Comparison of ENCODE assay signal across 12 cellular contexts in the genomic region with DNA sequence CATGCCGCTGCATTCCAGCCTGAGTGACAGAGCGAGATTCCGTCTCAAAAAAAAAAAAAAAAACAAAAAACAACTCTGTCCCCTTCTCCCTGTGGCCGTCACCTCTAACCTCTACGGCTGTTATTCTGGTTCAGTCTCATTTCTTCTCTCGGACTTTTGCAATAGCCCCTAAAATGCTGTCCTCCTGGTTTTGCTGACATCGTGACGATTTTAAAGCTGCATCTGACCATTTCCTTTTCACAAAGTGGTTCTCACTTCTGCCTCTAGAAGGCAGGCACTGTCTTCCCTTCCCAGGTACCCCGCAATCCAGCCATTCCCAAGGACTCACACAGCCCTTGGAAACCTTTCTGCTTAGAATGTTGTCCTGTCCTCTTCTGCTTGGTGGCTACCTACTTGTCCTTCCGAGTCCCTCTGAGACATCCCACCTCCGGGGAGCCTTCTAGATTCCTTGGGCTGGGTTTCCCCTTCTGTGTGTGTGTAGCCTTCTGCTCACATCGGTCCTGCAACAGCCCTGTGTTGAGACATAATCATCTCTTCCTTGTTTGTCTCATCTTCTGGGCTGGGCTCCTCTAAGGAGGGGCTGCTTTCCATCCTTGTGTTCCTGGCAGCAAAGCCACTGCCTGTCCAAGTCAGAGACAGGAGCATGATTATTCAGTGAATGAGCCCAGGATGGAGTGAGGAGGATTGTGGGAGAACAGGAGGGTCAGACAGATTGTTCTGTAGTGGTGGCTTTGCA.
A peak's percentile ranks its signal among the peaks of the same experiment; 100 is the strongest.
DNase-seq lines count a peak whose midpoint lies in the region; ATAC-seq, FAIRE-seq and TF ChIP-seq lines count a peak whose summit lies in the region.
"Had no signal": no experiment of that assay in that cellular context is flagged by ENCODE, and none has a peak within 500 bp of the region (broad histone marks: within the 10 kb centered on the region; RNA-seq: fewer than 3 reads in every experiment).

No MANE protein-coding gene starts in this region.

- peaks cover 74% of the 10 kb centered on the region for H3K4me1 Mint-ChIP-seq in activated naive CD4-positive, alpha-beta T cell treated with anti-CD3 and anti-CD28 coated beads for 36 hours (ENCODE audit: low read depth)
- peaks cover 58% of the 10 kb centered on the region for H3K4me1 Mint-ChIP-seq in type B pancreatic cell (ENCODE audit: unreplicated experiment)

- no peaks in the 10 kb centered on the region for H3K27me3 ChIP-seq in layer of hippocampus (ENCODE audit: control insufficient read depth, insufficient read depth, low read length)
- H3K27me3 ChIP-seq: BLaER1 treated with 17β-estradiol and CSF1 and Interleukin-3, amounts not matched to agents 10 nM and 100 nM had no signal

- no peak for DNase-seq in activated naive CD4-positive, alpha-beta T cell treated with anti-CD3 and anti-CD28 coated beads for 36 hours
- DNase-seq in activated naive CD4-positive, alpha-beta T cell treated with anti-CD3 and anti-CD28 coated beads, Interleukin-2, amount 50 U/mL, for 72 hours (ENCODE audit: low spot score in 2 of 2) = no peak
- DNase-seq in astrocyte of the cerebellum (ENCODE audit: low read depth) (no peak), type B pancreatic cell (ENCODE audit: extremely low spot score, unreplicated experiment) (no peak), RCC 7860 (ENCODE audit: low spot score) (no peak), left colon (no peak), NCI-H748 (lab: John Stamatoyannopoulos, UW; ENCODE audit: unreplicated experiment) (no peak)
- DNase-seq: dermis blood vessel endothelial cell; NK-92 treated with Interleukin-12 subunit alpha and Interleukin-12 subunit beta, amount 100 ng/mL, for 24 hours had no signal

- no peak for FAIRE-seq in RCC 7860 (lab: Jason Lieb, UNC)

- H3K27ac ChIP-seq in layer of hippocampus (ENCODE audit: low read depth, low read length) = peak overlapping the region; percentile 2
- H3K27ac ChIP-seq: BLaER1 treated with 17β-estradiol and CSF1 and Interleukin-3, amounts not matched to agents 10 nM and 100 nM had no signal

- no peaks in the 10 kb centered on the region for H3K27me3 Mint-ChIP-seq in activated naive CD4-positive, alpha-beta T cell treated with anti-CD3 and anti-CD28 coated beads for 36 hours (ENCODE audit: low read depth)
- peaks cover 8% of the 10 kb centered on the region for H3K27me3 Mint-ChIP-seq in type B pancreatic cell

- TF ChIP-seq CTCF in astrocyte of the cerebellum (IDR thresholded peaks at IDR 0.05; ENCODE audit: low read depth, low read length, missing control alignments) (peak; percentile 27), type B pancreatic cell (conservative IDR thresholded peaks at IDR 0.05) (no peak)

- CTCF ChIA-PET in activated naive CD4-positive, alpha-beta T cell treated with anti-CD3 and anti-CD28 coated beads for 36 hours (lab: Charles Lee) = interaction anchor here (1.1 to 1.3 kb wide), 2 partner anchors 11 to 81 kb away, joined by 6 to 8 read pairs; no protein-coding TSS in a partner anchor

- no peak overlapping the region for H3K4me3 ChIP-seq in astrocyte of the cerebellum (ENCODE audit: low read depth, low read length)
- H3K4me3 ChIP-seq: BLaER1 treated with 17β-estradiol and CSF1 and Interleukin-3, amounts not matched to agents 10 nM and 100 nM; lung had no signal

- in situ Hi-C loops in astrocyte of the cerebellum (cut with HindIII; ENCODE audit: low sequenced_read_pairs) = no loop called here

- intact Hi-C loops in activated naive CD4-positive, alpha-beta T cell treated with anti-CD3 and anti-CD28 coated beads for 36 hours (cut with micrococcal nuclease) = no loop called here
- intact Hi-C loops in left colon (cut with DNase I, micrococcal nuclease) = no loop called here

- H3K36me3 Mint-ChIP-seq in activated naive CD4-positive, alpha-beta T cell treated with anti-CD3 and anti-CD28 coated beads for 36 hours (ENCODE audit: low read depth) = peaks cover 2% of the 10 kb centered on the region
- no peaks in the 10 kb centered on the region for H3K36me3 Mint-ChIP-seq in activated naive CD4-positive, alpha-beta T cell treated with anti-CD3 and anti-CD28 coated beads, Interleukin-2, amount 50 U/mL, for 72 hours
- H3K36me3 Mint-ChIP-seq in type B pancreatic cell = no peaks in the 10 kb centered on the region

- H3K27ac Mint-ChIP-seq in activated naive CD4-positive, alpha-beta T cell treated with anti-CD3 and anti-CD28 coated beads for 36 hours = peak overlapping the region; percentile 67
- H3K27ac Mint-ChIP-seq in activated naive CD4-positive, alpha-beta T cell treated with anti-CD3 and anti-CD28 coated beads, Interleukin-2, amount 50 U/mL, for 72 hours = peak overlapping the region in 1 of 2 donors; percentile 17
- H3K27ac Mint-ChIP-seq in type B pancreatic cell = peak overlapping the region; percentile 37

- peak overlapping the region; percentile 37 for H3K4me3 Mint-ChIP-seq in activated naive CD4-positive, alpha-beta T cell treated with anti-CD3 and anti-CD28 coated beads for 36 hours
- no peak overlapping the region for H3K4me3 Mint-ChIP-seq in type B pancreatic cell

- H3K9me3 Mint-ChIP-seq in activated naive CD4-positive, alpha-beta T cell treated with anti-CD3 and anti-CD28 coated beads for 36 hours = no peaks in the 10 kb centered on the region
- peaks cover 0 to 2% of the 10 kb centered on the region in 2 donors for H3K9me3 Mint-ChIP-seq in activated naive CD4-positive, alpha-beta T cell treated with anti-CD3 and anti-CD28 coated beads, Interleukin-2, amount 50 U/mL, for 72 hours
- no peaks in the 10 kb centered on the region for H3K9me3 Mint-ChIP-seq in type B pancreatic cell

- ATAC-seq in activated naive CD4-positive, alpha-beta T cell treated with anti-CD3 and anti-CD28 coated beads, Interleukin-2, amount 50 U/mL, for 72 hours = no peak
- no peak for ATAC-seq in left colon
